ENCODE assay signal across 1 cellular context in genomic region chr7:100621554-100621953, GRCh38.
TF ChIP-seq lines count a peak whose summit lies in the region.

No MANE protein-coding gene starts in this region.

TF ChIP-seq in HepG2, 621 proteins besides CTCF, POLR2A, EP300 and RAD21 (continued from another document and continues in another):
- TF ChIP-seq ZNF407 (CRISPR knock-in tag; IDR thresholded peaks at IDR 0.05; ENCODE audit: not compliant biosample characterization) (no peak), TGIF2 (CRISPR knock-in tag; IDR thresholded peaks at IDR 0.05) (no peak), CERS6 (CRISPR knock-in tag; IDR thresholded peaks at IDR 0.05) (no peak), ZBTB26 (CRISPR knock-in tag; IDR thresholded peaks at IDR 0.05; ENCODE audit: borderline replicate concordance) (no peak), RXRB (CRISPR knock-in tag; IDR thresholded peaks at IDR 0.05; ENCODE audit: borderline replicate concordance) (peak; percentile 20; the same call in 1 of the 2 replicates), ZNF841 (CRISPR knock-in tag; IDR thresholded peaks at IDR 0.05; ENCODE audit: borderline replicate concordance) (no peak), IKZF5 (CRISPR knock-in tag; IDR thresholded peaks at IDR 0.05) (no peak), ZNF788 (CRISPR knock-in tag; IDR thresholded peaks at IDR 0.05; ENCODE audit: borderline replicate concordance) (no peak), TEAD3 (CRISPR knock-in tag; optimal IDR thresholded peaks at IDR 0.05; ENCODE audit: borderline replicate concordance) (peak; percentile 32), ZNF224 (CRISPR knock-in tag; IDR thresholded peaks at IDR 0.05) (no peak), MTA1 (CRISPR knock-in tag; IDR thresholded peaks at IDR 0.05; ENCODE audit: borderline replicate concordance) (0 out of 2 replicates have a peak, but pooled peaks have one; percentile 7), ZBTB8A (CRISPR knock-in tag; IDR thresholded peaks at IDR 0.05; ENCODE audit: borderline replicate concordance, low read depth) (no peak), HNF4A (CRISPR knock-in tag; IDR thresholded peaks at IDR 0.05) (peak; percentile 65), SPEN (CRISPR knock-in tag; IDR thresholded peaks at IDR 0.05; ENCODE audit: low read depth) (no peak), TOE1 (CRISPR knock-in tag; IDR thresholded peaks at IDR 0.05) (no peak), ZNF362 (CRISPR knock-in tag; IDR thresholded peaks at IDR 0.05; ENCODE audit: borderline replicate concordance) (no peak), ZNF496 (CRISPR knock-in tag; IDR thresholded peaks at IDR 0.05; ENCODE audit: insufficient replicate concordance) (no peak), GABPA (IDR thresholded peaks at IDR 0.05; ENCODE audit: low read depth, low read length) (no peak), GABPA (CRISPR knock-in tag; IDR thresholded peaks at IDR 0.05; ENCODE audit: low read depth) (no peak), EED (CRISPR knock-in tag; IDR thresholded peaks at IDR 0.05) (no peak), ATF3 (CRISPR knock-in tag; IDR thresholded peaks at IDR 0.05) (no peak), NFYC (CRISPR knock-in tag; IDR thresholded peaks at IDR 0.05) (no peak), RORA (CRISPR knock-in tag; IDR thresholded peaks at IDR 0.05) (no peak), ZNF432 (CRISPR knock-in tag; IDR thresholded peaks at IDR 0.05; ENCODE audit: borderline replicate concordance) (no peak), RELA (CRISPR knock-in tag; IDR thresholded peaks at IDR 0.05) (no peak), CBX1 (IDR thresholded peaks at IDR 0.05; ENCODE audit: low read depth) (no peak), ZNF569 (CRISPR knock-in tag; IDR thresholded peaks at IDR 0.05; ENCODE audit: borderline replicate concordance) (no peak), NFAT5 (CRISPR knock-in tag; IDR thresholded peaks at IDR 0.05) (no peak), ZFP41 (CRISPR knock-in tag; IDR thresholded peaks at IDR 0.05; ENCODE audit: borderline replicate concordance) (no peak), ZSCAN25 (CRISPR knock-in tag; IDR thresholded peaks at IDR 0.05) (no peak), CREM (IDR thresholded peaks at IDR 0.05) (0 out of 2 replicates have a peak, but pooled peaks have one; percentile 12), CREM (CRISPR knock-in tag; IDR thresholded peaks at IDR 0.05) (no peak), ZNF281 (CRISPR knock-in tag; IDR thresholded peaks at IDR 0.05; ENCODE audit: borderline replicate concordance) (peak; percentile 93), ZNF431 (CRISPR knock-in tag; IDR thresholded peaks at IDR 0.05; ENCODE audit: borderline replicate concordance, low read depth) (no peak), MXI1 (IDR thresholded peaks at IDR 0.05; ENCODE audit: borderline replicate concordance, low read depth, low read length) (no peak)
